ENCODE assay signal across 8 cellular contexts in the genomic region with DNA sequence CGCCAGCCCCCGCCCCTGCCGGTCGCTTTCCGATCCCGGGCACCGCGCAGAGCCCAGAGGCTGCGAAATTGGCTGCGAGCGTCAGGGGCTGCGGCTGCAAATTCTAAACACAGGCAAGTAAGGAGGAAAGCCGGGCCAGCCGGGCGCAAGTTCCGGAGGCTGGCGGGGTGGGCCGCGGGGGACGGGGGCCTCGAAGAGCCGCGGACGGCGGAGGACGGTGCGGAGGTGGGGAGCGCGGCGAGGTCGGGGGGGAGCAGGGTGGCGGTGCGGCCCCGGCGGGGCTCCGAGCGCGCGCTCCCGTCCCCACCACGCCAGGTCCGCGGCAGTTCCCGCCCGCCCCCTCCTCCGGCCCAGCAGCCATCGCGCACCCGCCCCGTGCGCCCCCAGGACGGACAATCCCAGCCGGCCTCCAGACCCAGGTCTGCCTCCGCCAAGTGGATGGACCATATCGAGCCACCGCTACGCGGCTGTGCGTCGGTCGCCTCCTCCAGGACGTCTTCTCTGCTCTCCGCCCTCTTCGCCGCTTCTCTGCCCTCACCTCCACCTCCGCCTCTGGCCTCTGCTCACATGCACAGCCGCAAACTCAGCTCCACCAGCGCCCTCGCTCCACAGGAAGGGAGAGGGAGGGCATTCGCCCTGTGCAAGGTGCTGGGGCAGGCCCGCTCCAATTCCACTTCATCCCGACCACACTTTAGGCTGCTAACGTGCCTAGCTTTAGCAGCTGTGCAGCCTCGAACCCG. TPM values are rescaled to one million over a fixed set of nuclear protein-coding genes. Genes with fewer than 3 reads are reported as not detected.
DNase-seq lines count a peak whose midpoint lies in the region; ATAC-seq, FAIRE-seq and TF ChIP-seq lines count a peak whose summit lies in the region.

No MANE protein-coding gene starts in this region.

- H3K4me3 Mint-ChIP-seq in activated naive CD8-positive, alpha-beta T cell treated with anti-CD3 and anti-CD28 coated beads, Interleukin-2, amount 50 U/mL, for 24 hours, result peak overlapping the region; percentile 70

- no peak for TF ChIP-seq POLR2A in tibial nerve (IDR thresholded peaks at IDR 0.05)

- no peak for TF ChIP-seq EP300 in tibial nerve (IDR thresholded peaks at IDR 0.05)

- no peaks in the 10 kb centered on the region for H3K36me3 Mint-ChIP-seq in activated naive CD8-positive, alpha-beta T cell treated with anti-CD3 and anti-CD28 coated beads, Interleukin-2, amount 50 U/mL, for 24 hours (ENCODE audit: low read depth)

- peak overlapping the region; percentile 36 for H3K9ac ChIP-seq in keratinocyte (ENCODE audit: control insufficient read depth, extremely low read depth, insufficient read depth, low read length)

- peaks cover 30% of the 10 kb centered on the region for H3K4me1 Mint-ChIP-seq in activated naive CD8-positive, alpha-beta T cell treated with anti-CD3 and anti-CD28 coated beads, Interleukin-2, amount 50 U/mL, for 24 hours

- H3K27me3 Mint-ChIP-seq in activated naive CD8-positive, alpha-beta T cell treated with anti-CD3 and anti-CD28 coated beads, Interleukin-2, amount 50 U/mL, for 24 hours, result peaks cover 70% of the 10 kb centered on the region

- H3K27me3 ChIP-seq in keratinocyte (ENCODE audit: control insufficient read depth, extremely low read depth, insufficient read depth, low read length), result peaks cover 11% of the 10 kb centered on the region
- H3K27me3 ChIP-seq in tibial nerve, result peaks cover 0 to 82% of the 10 kb centered on the region in 2 donors

- H3K36me3 ChIP-seq in keratinocyte (ENCODE audit: control insufficient read depth in 2 of 2, extremely low read depth in 1 of 2, insufficient read depth in 2 of 2, low read length in 2 of 2) (no peaks in the 10 kb centered on the region), tibial nerve (no peaks in the 10 kb centered on the region)

- peak overlapping the region; percentile 77 for H2AFZ ChIP-seq in keratinocyte (ENCODE audit: control insufficient read depth, low read length)

- peaks cover 25% of the 10 kb centered on the region for H3K4me1 ChIP-seq in keratinocyte (ENCODE audit: control insufficient read depth, extremely low read depth, insufficient read depth, low read length)
- peaks cover 0 to 20% (median 4%) of the 10 kb centered on the region in 4 donors for H3K4me1 ChIP-seq in tibial nerve

- H3K79me2 ChIP-seq in keratinocyte (ENCODE audit: control insufficient read depth, insufficient read depth, low read length), result no peaks in the 10 kb centered on the region

- peak; percentile 11 for ATAC-seq in Right ventricle myocardium superior (ENCODE audit: poor library complexity)
- peak; percentile 44 for ATAC-seq in activated naive CD8-positive, alpha-beta T cell treated with anti-CD3 and anti-CD28 coated beads, Interleukin-2, amount 50 U/mL, for 24 hours
- ATAC-seq in HG03565 (IDR thresholded peaks at IDR 0.05; ENCODE audit: unreplicated experiment), result no peak
- no peak for ATAC-seq in HG03460 (IDR thresholded peaks at IDR 0.05; ENCODE audit: unreplicated experiment)

- H4K20me1 ChIP-seq in keratinocyte (ENCODE audit: control insufficient read depth, extremely low read depth, insufficient read depth, low read length), result no peaks in the 10 kb centered on the region

- H3K9me1 ChIP-seq in keratinocyte (ENCODE audit: control insufficient read depth, extremely low read depth, insufficient read depth, low read length), result no peaks in the 10 kb centered on the region

- DNase-seq in Right ventricle myocardium superior (no peak), cardiac septum (ENCODE audit: low spot score) (no peak), keratinocyte (ENCODE audit: low read depth, low spot score) (no peak), tibial nerve (ENCODE audit: low spot score in 2 of 2) (no peak), SHP77 treated with DMSO at 0.1 percent for 48 hours (lab: John Stamatoyannopoulos, UW) (no peak)
- DNase-seq in activated naive CD8-positive, alpha-beta T cell treated with anti-CD3 and anti-CD28 coated beads, Interleukin-2, amount 50 U/mL, for 24 hours, result peak; percentile 33

- peak in 1 of 3 experiments; percentile 23 for TF ChIP-seq CTCF in keratinocyte (optimal IDR thresholded peaks at IDR 0.05 in 1 of 3, IDR thresholded peaks at IDR 0.05 in 1 of 3, conservative IDR thresholded peaks at IDR 0.05 in 1 of 3; ENCODE audit: extremely low read depth in 1 of 3, insufficient read depth in 2 of 3, low read length in 3 of 3)
- TF ChIP-seq CTCF in tibial nerve (IDR thresholded peaks at IDR 0.05), result no peak

- H3K4me3 ChIP-seq in keratinocyte (ENCODE audit: control insufficient read depth in 2 of 3, extremely low read depth in 1 of 3, insufficient read depth in 2 of 3, low read depth in 1 of 3, low read length in 3 of 3) (peak overlapping the region; percentile 20 to 54 (median 53)), tibial nerve (peak overlapping the region in 3 of 4 donors; percentile 25 to 46 (median 29))

- H3K4me2 ChIP-seq in keratinocyte (ENCODE audit: control insufficient read depth, extremely low read depth, insufficient read depth, low read depth, low read length), result peak overlapping the region; percentile 75

- H3K9me3 ChIP-seq in keratinocyte (ENCODE audit: control insufficient read depth, low read depth, low read length) (no peaks in the 10 kb centered on the region), tibial nerve (no peaks in the 10 kb centered on the region)

- FAIRE-seq in keratinocyte (lab: Jason Lieb, UNC), result no peak

- intact Hi-C loops in Right ventricle myocardium superior (cut with DNase I), result loop anchor here (10.0 kb wide), 1 partner anchor 105 kb away; no protein-coding TSS in a partner anchor
- intact Hi-C loops in cardiac septum (cut with DNase I), result no loop called here

- no peaks in the 10 kb centered on the region for H3K9me3 Mint-ChIP-seq in activated naive CD8-positive, alpha-beta T cell treated with anti-CD3 and anti-CD28 coated beads, Interleukin-2, amount 50 U/mL, for 24 hours

- no peak overlapping the region for H3K27ac Mint-ChIP-seq in activated naive CD8-positive, alpha-beta T cell treated with anti-CD3 and anti-CD28 coated beads, Interleukin-2, amount 50 U/mL, for 24 hours

- WGBS in tibial nerve, 2 donors, result 0 to 2% methylated on average over 33 to 42 of the region's 75 CpGs

- H3K27ac ChIP-seq in keratinocyte (ENCODE audit: control insufficient read depth, insufficient read depth, low read length), result no peak overlapping the region
- no peak overlapping the region for H3K27ac ChIP-seq in tibial nerve

- dilution Hi-C loops in keratinocyte (cut with MboI; ENCODE audit: extremely low pct_ligation_motif_present, low sequenced_read_pairs), result no loop called here

RNA-seq across cellular contexts. Expression of gene ELFN2, which starts 7.2 kb away (rescaled TPM):
- 0.19 TPM for total RNA-seq in Right ventricle myocardium superior
- total RNA-seq in cardiac septum, result 0.03 TPM
- 0.13 to 0.28 TPM (median 0.19 TPM) in 3 replicates for polyA plus RNA-seq in keratinocyte
- polyA plus RNA-seq in keratinocyte (2011; ENCODE audit: low read depth), result 0.07 TPM
- 0.09 and 0.23 TPM in 2 replicates for polyA plus RNA-seq in keratinocyte (2011; cell fraction: cytosol; rRNA removed)
- 0.74 and 1.5 TPM in 2 replicates for polyA plus RNA-seq in keratinocyte (2011; cell fraction: nucleus; rRNA removed)
- 0.25 and 0.56 TPM in 2 replicates for polyA plus RNA-seq in keratinocyte (2012; ENCODE audit: low replicate concordance)
- polyA minus RNA-seq in keratinocyte, result 0.22 to 0.62 TPM (median 0.49 TPM) in 3 replicates
- polyA minus RNA-seq in keratinocyte (2011; cell fraction: cytosol; rRNA and poly(A)+ RNA removed), result 0.58 TPM
- 0.84 and 0.93 TPM in 2 replicates for polyA minus RNA-seq in keratinocyte (2011; cell fraction: nucleus; rRNA and poly(A)+ RNA removed)
- 1 to 10 TPM in 3 of 4 donors, under 1 TPM in 1; 0.30 to 4.4 (median 3.1) TPM for total RNA-seq in tibial nerve

Comparison
In these comparisons a context has a peak if more than half of its experiments do, and no peak if none do; other contexts are left out.
1. ATAC-seq: peak in Right ventricle myocardium superior (single experiment) and activated naive CD8-positive, alpha-beta T cell treated with anti-CD3 and anti-CD28 coated beads, Interleukin-2, amount 50 U/mL, for 24 hours (single experiment); none in HG03565 (single experiment) and HG03460 (single experiment).